In the genomic region with DNA sequence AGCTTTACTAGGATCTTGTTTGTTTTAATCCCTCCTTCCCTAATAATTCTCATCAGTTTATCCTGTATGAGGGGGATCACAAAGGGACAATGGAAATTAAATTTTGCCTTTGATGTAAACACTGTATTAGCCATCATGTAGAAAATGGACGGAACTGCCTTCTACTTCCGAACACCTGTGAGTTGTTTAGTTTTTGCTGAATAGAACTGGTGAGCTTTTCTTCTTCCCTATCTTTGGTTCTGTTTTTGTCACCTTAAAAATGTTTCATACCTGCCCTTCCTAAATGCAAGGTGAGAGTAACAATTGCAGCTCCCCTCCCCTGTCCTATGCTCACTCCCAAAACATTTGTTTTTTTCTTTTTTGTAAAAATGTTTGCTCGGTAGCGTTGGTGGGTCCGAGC, we compare ENCODE assay signal across 17 cellular contexts. TPM values are rescaled to one million over a fixed set of nuclear protein-coding genes. Genes with fewer than 3 reads are reported as not detected.
A peak's percentile ranks its signal among the peaks of the same experiment; 100 is the strongest.
DNase-seq lines count a peak whose midpoint lies in the region; ATAC-seq, FAIRE-seq and TF ChIP-seq lines count a peak whose summit lies in the region.
"Had no signal": no experiment of that assay in that cellular context is flagged by ENCODE, and none has a peak within 500 bp of the region (broad histone marks: within the 10 kb centered on the region; RNA-seq: fewer than 3 reads in every experiment).

No MANE protein-coding gene starts in this region.

- TF ChIP-seq EP300 in gastroesophageal sphincter (IDR thresholded peaks at IDR 0.05): no peak

- H3K4me1 ChIP-seq in HUES48 (ENCODE audit: control insufficient read depth, insufficient read depth, low read length) (peaks cover 45% of the 10 kb centered on the region), muscle layer of duodenum (ENCODE audit: control insufficient read depth in 1 of 2, insufficient read depth in 2 of 2, low read length in 2 of 2) (peaks cover 0 to 36% of the 10 kb centered on the region in 2 donors), gastroesophageal sphincter (peaks cover 0 to 46% (median 3%) of the 10 kb centered on the region in 3 donors)
- H3K4me1 ChIP-seq: BLaER1 treated with 17β-estradiol and CSF1 and Interleukin-3, amounts not matched to agents 10 nM and 100 nM had no signal

- no peak for TF ChIP-seq CTCF in bronchial epithelial cell (IDR thresholded peaks at IDR 0.05; ENCODE audit: insufficient read depth, low read length, severe bottlenecking)
- TF ChIP-seq CTCF in gastroesophageal sphincter (IDR thresholded peaks at IDR 0.05): no peak

- H3K4me3 ChIP-seq in HUES48 (ENCODE audit: low read depth, low read length): peak overlapping the region; percentile 62
- peak overlapping the region; percentile 49 for H3K4me3 ChIP-seq in bronchial epithelial cell (ENCODE audit: low read depth, low read length)
- H3K4me3 ChIP-seq in muscle layer of duodenum (ENCODE audit: low read depth in 1 of 2, low read length in 2 of 2): peak overlapping the region in 1 of 2 donors; percentile 5
- no peak overlapping the region for H3K4me3 ChIP-seq in gastroesophageal sphincter
- H3K4me3 ChIP-seq: BLaER1 treated with 17β-estradiol and CSF1 and Interleukin-3, amounts not matched to agents 10 nM and 100 nM had no signal

- ATAC-seq in GM18519 (IDR thresholded peaks at IDR 0.05; ENCODE audit: low FRiP score, unreplicated experiment): no peak
- no peak for ATAC-seq in GM19324 (IDR thresholded peaks at IDR 0.05; ENCODE audit: low FRiP score, unreplicated experiment)
- ATAC-seq in gastroesophageal sphincter: no peak
- ATAC-seq: right cardiac atrium had no signal

- FAIRE-seq in bronchial epithelial cell (lab: Jason Lieb, UNC): no peak

- no peak overlapping the region for H3K9ac ChIP-seq in HUES48 (ENCODE audit: low read depth, low read length)
- H3K9ac ChIP-seq: BLaER1 treated with 17β-estradiol and CSF1 and Interleukin-3, amounts not matched to agents 10 nM and 100 nM; KMS-11 had no signal

- H3K27me3 ChIP-seq in HUES48 (ENCODE audit: control insufficient read depth, insufficient read depth, low read length): peaks cover 99% of the 10 kb centered on the region
- no peaks in the 10 kb centered on the region for H3K27me3 ChIP-seq in bronchial epithelial cell (ENCODE audit: control insufficient read depth, insufficient read depth, low read length)
- peaks cover 71% of the 10 kb centered on the region for H3K27me3 ChIP-seq in muscle layer of duodenum (ENCODE audit: low read depth, low read length)
- peaks cover 100% of the 10 kb centered on the region for H3K27me3 ChIP-seq in gastroesophageal sphincter
- H3K27me3 ChIP-seq: BLaER1 treated with 17β-estradiol and CSF1 and Interleukin-3, amounts not matched to agents 10 nM and 100 nM had no signal

- H3K36me3 ChIP-seq in HUES48 (ENCODE audit: control insufficient read depth, insufficient read depth, low read length) (no peaks in the 10 kb centered on the region), bronchial epithelial cell (ENCODE audit: control insufficient read depth, insufficient read depth, low read length) (no peaks in the 10 kb centered on the region), muscle layer of duodenum (ENCODE audit: control insufficient read depth in 1 of 2, insufficient read depth in 2 of 2, low read length in 2 of 2) (no peaks in the 10 kb centered on the region), gastroesophageal sphincter (no peaks in the 10 kb centered on the region)
- H3K36me3 ChIP-seq: BLaER1 treated with 17β-estradiol and CSF1 and Interleukin-3, amounts not matched to agents 10 nM and 100 nM had no signal

- DNase-seq in COR-L47 (lab: John Stamatoyannopoulos, UW) (peak; percentile 23), bronchial epithelial cell (ENCODE audit: low read depth) (no peak)
- no peak for DNase-seq in stimulated activated CD4-positive, alpha-beta T cell treated with anti-CD3 and anti-CD28 coated beads, Interleukin-4, amount 100 ng/mL, for 4 hours
- DNase-seq: activated naive CD4-positive, alpha-beta T cell treated with anti-CD3 and anti-CD28 coated beads for 36 hours; NCI-H2227 treated with DMSO at 0.1 percent for 48 hours had no signal

- TF ChIP-seq POLR2A in gastroesophageal sphincter (IDR thresholded peaks at IDR 0.05): no peak

- H3K9me3 ChIP-seq in HUES48 (ENCODE audit: control insufficient read depth, insufficient read depth, low read length): no peaks in the 10 kb centered on the region
- H3K9me3 ChIP-seq in muscle layer of duodenum (ENCODE audit: control insufficient read depth in 1 of 2, low read length in 2 of 2): peaks cover 3 to 6% of the 10 kb centered on the region in 2 donors
- peaks cover 0 to 8% (median 0%) of the 10 kb centered on the region in 3 donors for H3K9me3 ChIP-seq in gastroesophageal sphincter

- 19 to 22% methylated on average over 5 of the region's 5 CpGs for WGBS in gastroesophageal sphincter (ENCODE audit: low coverage in 1 of 2), 2 donors

- H3K27ac ChIP-seq in HUES48 (ENCODE audit: low read depth, low read length): no peak overlapping the region
- peak overlapping the region; percentile 70 for H3K27ac ChIP-seq in muscle layer of duodenum (ENCODE audit: low read length)
- no peak overlapping the region for H3K27ac ChIP-seq in gastroesophageal sphincter
- H3K27ac ChIP-seq: BLaER1 treated with 17β-estradiol and CSF1 and Interleukin-3, amounts not matched to agents 10 nM and 100 nM; KMS-11; RWPE1 had no signal

RNA-seq across cellular contexts. Expression of a gene that starts 7.6 kb away (rescaled TPM):
- 4.9 and 5.3 TPM in 2 replicates for total RNA-seq in bronchial epithelial cell
- total RNA-seq in gastroesophageal sphincter: 1 to 10 TPM in 1 of 4 donors, not detected in 3; 5.1 TPM
- total RNA-seq: activated naive CD4-positive, alpha-beta T cell treated with anti-CD3 and anti-CD28 coated beads for 36 hours; cardiac septum; right cardiac atrium had no signal

RNA-seq across cellular contexts. Expression of a gene that starts 8.0 kb away (rescaled TPM):
- 0.53 and 1.2 TPM in 2 replicates for total RNA-seq in bronchial epithelial cell
- total RNA-seq in gastroesophageal sphincter: 1 to 10 TPM in 1 of 4 donors, under 1 TPM in 1, not detected in 2; 0.31 to 1.1 TPM
- total RNA-seq: activated naive CD4-positive, alpha-beta T cell treated with anti-CD3 and anti-CD28 coated beads for 36 hours; epithelial cell of proximal tubule; mononuclear cell; right cardiac atrium had no signal

Comparison
In these comparisons a context has a peak if more than half of its experiments do, and no peak if none do; other contexts are left out.
1. H3K4me3 ChIP-seq: peak in HUES48 (single experiment) and bronchial epithelial cell (single experiment); none in gastroesophageal sphincter (0 of 2).